In genomic region chr7:98562336-98563182, GRCh38 we compare ENCODE assay signal across 1 cellular context.
TF ChIP-seq lines count a peak whose summit lies in the region.

No MANE protein-coding gene starts in this region.

TF ChIP-seq in SK-N-SH treated with all-trans-retinoic acid at 6 μM for 48 hours, 23 proteins besides CTCF, POLR2A, EP300 and RAD21 (continued from another document):
- no peak for TF ChIP-seq TSHZ2 (CRISPR knock-in tag; IDR thresholded peaks at IDR 0.05)
